ENCODE assay signal across 14 cellular contexts in the genomic region with DNA sequence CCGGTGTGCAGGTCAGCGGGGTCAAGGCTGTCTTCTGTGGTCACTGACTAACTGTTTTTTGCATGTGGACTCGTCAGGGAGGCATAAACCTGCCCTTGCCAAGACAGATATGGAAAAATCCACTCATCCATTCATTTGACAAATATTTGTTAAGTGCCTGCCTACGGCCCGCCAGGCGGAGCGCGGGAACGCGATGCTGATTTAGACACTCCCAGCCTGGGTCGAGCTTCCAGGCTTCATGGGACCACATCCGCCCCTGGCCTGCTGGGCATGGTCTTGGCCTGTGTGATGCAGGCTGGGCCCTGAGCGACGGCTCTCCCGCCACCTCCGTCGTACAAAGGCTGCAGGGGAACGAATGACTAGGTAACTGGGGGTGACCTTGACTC. TPM values are rescaled to one million over a fixed set of nuclear protein-coding genes. Genes with fewer than 3 reads are reported as not detected.
DNase-seq lines count a peak whose midpoint lies in the region; ATAC-seq and TF ChIP-seq lines count a peak whose summit lies in the region.
"Had no signal": no experiment of that assay in that cellular context is flagged by ENCODE, and none has a peak within 500 bp of the region (broad histone marks: within the 10 kb centered on the region; RNA-seq: fewer than 3 reads in every experiment).

No MANE protein-coding gene starts in this region.

- H3K27me3 ChIP-seq in mammary epithelial cell (ENCODE audit: insufficient read depth, low read length) (no peaks in the 10 kb centered on the region), upper lobe of right lung (no peaks in the 10 kb centered on the region)
- H3K27me3 ChIP-seq: BLaER1 had no signal

- H3K27ac ChIP-seq in mammary epithelial cell (ENCODE audit: insufficient read depth, low read depth, low read length) = no peak overlapping the region
- H3K27ac ChIP-seq in VCaP = peak overlapping the region; percentile 52
- peak overlapping the region; percentile 55 for H3K27ac ChIP-seq in upper lobe of right lung
- H3K27ac ChIP-seq: BLaER1, KMS-11 had no signal

- peaks cover 9% of the 10 kb centered on the region for H3K9me3 Mint-ChIP-seq in MCF 10A (ENCODE audit: unreplicated experiment)

- no peak overlapping the region for H3K27ac Mint-ChIP-seq in MCF 10A (ENCODE audit: low read depth, unreplicated experiment)
- H3K27ac Mint-ChIP-seq: immature natural killer cell; stimulated activated effector memory CD8-positive, alpha-beta T cell treated with anti-CD3 and anti-CD28 coated beads, Interleukin-12 subunit alpha, Interleukin-12 subunit beta, amount 100 ng/mL, for 72 hours had no signal

- H3K4me3 Mint-ChIP-seq in MCF 10A (ENCODE audit: unreplicated experiment) = no peak overlapping the region
- H3K4me3 Mint-ChIP-seq: immature natural killer cell; stimulated activated effector memory CD8-positive, alpha-beta T cell treated with anti-CD3 and anti-CD28 coated beads, Interleukin-12 subunit alpha, Interleukin-12 subunit beta, amount 100 ng/mL, for 72 hours had no signal

- no peak overlapping the region for H2AFZ ChIP-seq in mammary epithelial cell (ENCODE audit: low read depth, low read length)

- no peaks in the 10 kb centered on the region for H3K9me3 ChIP-seq in mammary epithelial cell (replicated peaks; ENCODE audit: insufficient read depth, low read length)
- H3K9me3 ChIP-seq in upper lobe of right lung = peaks cover 3% of the 10 kb centered on the region

- intact Hi-C loops in MCF 10A (cut with micrococcal nuclease) = no loop called here
- intact Hi-C loops in mammary epithelial cell (cut with micrococcal nuclease) = no loop called here
- intact Hi-C loops in upper lobe of right lung (cut with DNase I) = no loop called here

- no peaks in the 10 kb centered on the region for H3K36me3 Mint-ChIP-seq in MCF 10A (ENCODE audit: insufficient read depth, unreplicated experiment)
- H3K36me3 Mint-ChIP-seq: stimulated activated effector memory CD8-positive, alpha-beta T cell treated with anti-CD3 and anti-CD28 coated beads, Interleukin-12 subunit alpha, Interleukin-12 subunit beta, amount 100 ng/mL, for 72 hours had no signal

- TF ChIP-seq CTCF in MCF 10A (IDR thresholded peaks at IDR 0.05; ENCODE audit: unreplicated experiment) = no peak
- TF ChIP-seq CTCF in mammary epithelial cell (conservative IDR thresholded peaks at IDR 0.05 in 1 of 2, IDR thresholded peaks at IDR 0.05 in 1 of 2; ENCODE audit: extremely low read depth in 1 of 2, insufficient read depth in 1 of 2, low read depth in 1 of 2, low read length in 2 of 2) = no peak
- no peak for TF ChIP-seq CTCF in VCaP (conservative IDR thresholded peaks at IDR 0.05)
- no peak for TF ChIP-seq CTCF in upper lobe of right lung (IDR thresholded peaks at IDR 0.05)

- H4K20me1 ChIP-seq in mammary epithelial cell (ENCODE audit: insufficient read depth, low read length) = no peaks in the 10 kb centered on the region
- H4K20me1 ChIP-seq: BLaER1 had no signal

- no peak overlapping the region for H3K9ac ChIP-seq in mammary epithelial cell (ENCODE audit: insufficient read depth, low read length)
- H3K9ac ChIP-seq: BLaER1, KMS-11 had no signal

- POLR2A ChIA-PET in MCF 10A (lab: Yijun Ruan, JAX) = interaction anchor here (0.6 kb wide), 1 partner anchor 487 kb away, joined by 3 read pairs; no protein-coding TSS in a partner anchor

- H3K4me3 ChIP-seq in mammary epithelial cell (replicated peaks in 1 of 3; ENCODE audit: insufficient read depth in 1 of 3, low read depth in 2 of 3, low read length in 3 of 3) = no peak overlapping the region
- no peak overlapping the region for H3K4me3 ChIP-seq in upper lobe of right lung
- H3K4me3 ChIP-seq: BLaER1 had no signal

- 81% methylated on average over 17 of the region's 18 CpGs for WGBS in mammary epithelial cell (ENCODE audit: low coverage, missing lambda C conversion rate)

- H3K27me3 Mint-ChIP-seq in MCF 10A (ENCODE audit: insufficient read depth, unreplicated experiment) = peaks cover 26% of the 10 kb centered on the region

- DNase-seq in MCF 10A (ENCODE audit: unreplicated experiment) (peak; percentile 17), mammary epithelial cell (no peak), hepatic stellate cell (ENCODE audit: low spot score) (peak; percentile 87), upper lobe of right lung (no peak), NK-92 (lab: John Stamatoyannopoulos, UW; ENCODE audit: unreplicated experiment) (no peak)
- no peak for DNase-seq in stimulated activated CD4-positive, alpha-beta T cell treated with anti-CD3 and anti-CD28 coated beads, Interleukin-2, amount 100 ng/mL, for 24 hours
- DNase-seq: cortex of kidney, immature natural killer cell had no signal

- dilution Hi-C loops in mammary epithelial cell (cut with HindIII; ENCODE audit: low sequenced_read_pairs) = no loop called here

- H3K4me1 ChIP-seq in mammary epithelial cell (ENCODE audit: insufficient read depth, low read length) (peaks cover 13% of the 10 kb centered on the region), upper lobe of right lung (peaks cover 15% of the 10 kb centered on the region)

- no peaks in the 10 kb centered on the region for H3K79me2 ChIP-seq in mammary epithelial cell (ENCODE audit: insufficient read depth, low read length)

- no TSS peak for BruUV-seq in MCF 10A (replicated peaks; lab: Mats Ljungman, UMichigan)
- BruUV-seq in mammary epithelial cell (replicated peaks; lab: Mats Ljungman, UMichigan) = no TSS peak

- no peaks in the 10 kb centered on the region for H3K36me3 ChIP-seq in mammary epithelial cell (ENCODE audit: insufficient read depth, low read length)
- H3K36me3 ChIP-seq in upper lobe of right lung = no peaks in the 10 kb centered on the region
- H3K36me3 ChIP-seq: BLaER1 had no signal

- peaks cover 7% of the 10 kb centered on the region for H3K4me1 Mint-ChIP-seq in MCF 10A (ENCODE audit: insufficient read depth, unreplicated experiment)

- no peak overlapping the region for H3K4me2 ChIP-seq in mammary epithelial cell (ENCODE audit: insufficient read depth, low read depth, low read length)
- H3K4me2 ChIP-seq: BLaER1, KMS-11 had no signal

- ATAC-seq in upper lobe of right lung (peak; percentile 57), GM18909 (IDR thresholded peaks at IDR 0.05; ENCODE audit: poor library complexity, unreplicated experiment) (no peak)
- ATAC-seq: stimulated activated effector memory CD8-positive, alpha-beta T cell treated with anti-CD3 and anti-CD28 coated beads, Interleukin-12 subunit alpha, Interleukin-12 subunit beta, amount 100 ng/mL, for 72 hours had no signal

- CTCF ChIA-PET in MCF 10A (lab: Yijun Ruan, JAX) (no interaction called here), mammary epithelial cell (lab: Charles Lee; ENCODE audit: low non-redundant PET) (no interaction called here)

- in situ Hi-C loops in mammary epithelial cell (cut with MboI; ENCODE audit: low sequenced_read_pairs in 2 of 2) = no loop called here

RNA-seq across cellular contexts. Expression of a gene that starts 18.1 kb away (rescaled TPM):
- not detected in 2 replicates for total RNA-seq in MCF 10A (2022)
- total RNA-seq in mammary epithelial cell = not detected
- polyA plus RNA-seq in mammary epithelial cell = not detected
- polyA minus RNA-seq in mammary epithelial cell = not detected
- total RNA-seq in upper lobe of right lung = not detected
- total RNA-seq: activated CD8-positive, alpha-beta memory T cell treated with anti-CD3 and anti-CD28 coated beads for 36 hours had no signal
- polyA plus RNA-seq: immature natural killer cell had no signal

RNA-seq across cellular contexts. Expression of a gene that starts 27.7 kb away (rescaled TPM):
- total RNA-seq in MCF 10A (2022) = 0.32 and 0.42 TPM in 2 replicates
- 10 to 100 TPM; 24.7 to 31.3 TPM for total RNA-seq in mammary epithelial cell
- polyA plus RNA-seq in mammary epithelial cell = 31.1 TPM
- 16.3 TPM for polyA minus RNA-seq in mammary epithelial cell
- 11.4 TPM for total RNA-seq in upper lobe of right lung

RNA-seq across cellular contexts. Expression of a gene that starts 27.9 kb away (rescaled TPM):
- not detected in 2 replicates for total RNA-seq in MCF 10A (2022)
- total RNA-seq in mammary epithelial cell = under 1 TPM in 1 of 2 donors, not detected in 1; under 0.01 TPM
- polyA plus RNA-seq in mammary epithelial cell = not detected
- not detected for polyA minus RNA-seq in mammary epithelial cell
- total RNA-seq in upper lobe of right lung = 17.4 TPM
- polyA plus RNA-seq: immature natural killer cell had no signal

RNA-seq across cellular contexts. Expression of a gene that starts 46.9 kb away (rescaled TPM):
- total RNA-seq in MCF 10A (2022) (1.5 and 3.4 TPM in 2 replicates), mammary epithelial cell (1 to 10 TPM; 4.4 to 6.8 TPM), upper lobe of right lung (39.8 TPM)
- 2.3 TPM for polyA plus RNA-seq in mammary epithelial cell
- polyA minus RNA-seq in mammary epithelial cell = 19.3 TPM

Comparison
In these comparisons a context has a peak if more than half of its experiments do, and no peak if none do; other contexts are left out.
1. DNase-seq: peak in MCF 10A (single experiment) and hepatic stellate cell (single experiment); none in mammary epithelial cell (single experiment), upper lobe of right lung (single experiment), NK-92 (single experiment) and stimulated activated CD4-positive, alpha-beta T cell treated with anti-CD3 and anti-CD28 coated beads, Interleukin-2, amount 100 ng/mL, for 24 hours (0 of 2).
2. RNA of a gene that starts 27.9 kb away (total RNA-seq): 17.4 TPM in upper lobe of right lung (single experiment); not detected in MCF 10A and under 0.01 TPM in mammary epithelial cell; every median in the first group is over 10 times any median in the second.